Comparison of ENCODE assay signal across 25 cellular contexts in genomic region chr2:200847939-200848338, GRCh38. TPM values are rescaled to one million over a fixed set of nuclear protein-coding genes. Genes with fewer than 3 reads are reported as not detected.
DNase-seq lines count a peak whose midpoint lies in the region; ATAC-seq, FAIRE-seq and TF ChIP-seq lines count a peak whose summit lies in the region.
"Had no signal": no experiment of that assay in that cellular context is flagged by ENCODE, and none has a peak within 500 bp of the region (broad histone marks: within the 10 kb centered on the region; RNA-seq: fewer than 3 reads in every experiment).

No MANE protein-coding gene starts in this region.

- TF ChIP-seq RAD21 in K562 (CRISPR knock-in tag; conservative IDR thresholded peaks at IDR 0.05 in 1 of 2, IDR thresholded peaks at IDR 0.05 in 1 of 2): no peak

- H3K4me3 Mint-ChIP-seq in activated T-cell treated with anti-CD3 and anti-CD28 coated beads, Interleukin-2, amount 50 U/mL, for 72 hours: no peak overlapping the region
- no peak overlapping the region for H3K4me3 Mint-ChIP-seq in activated T-cell treated with anti-CD3 and anti-CD28 coated beads, Interleukin-2, amount 50 U/mL, for 24 hours
- H3K4me3 Mint-ChIP-seq in IgD-negative memory B cell: no peak overlapping the region
- H3K4me3 Mint-ChIP-seq in memory B cell: no peak overlapping the region
- H3K4me3 Mint-ChIP-seq: CD14-positive monocyte; CD4-positive, alpha-beta T cell; CD8-positive, alpha-beta memory T cell had no signal

- H3K36me3 Mint-ChIP-seq in activated T-cell treated with anti-CD3 and anti-CD28 coated beads, Interleukin-2, amount 50 U/mL, for 72 hours (ENCODE audit: insufficient read depth in 2 of 2): peaks cover 0 to 22% of the 10 kb centered on the region in 2 donors
- peaks cover 30% of the 10 kb centered on the region for H3K36me3 Mint-ChIP-seq in activated T-cell treated with anti-CD3 and anti-CD28 coated beads, Interleukin-2, amount 50 U/mL, for 24 hours (ENCODE audit: low read depth)
- H3K36me3 Mint-ChIP-seq in IgD-negative memory B cell (peaks cover 2% of the 10 kb centered on the region), memory B cell (peaks cover 11% of the 10 kb centered on the region)

- H3K9me1 ChIP-seq in K562 (ENCODE audit: control insufficient read depth, insufficient read depth, low read length): no peaks in the 10 kb centered on the region

- H3K9me3 Mint-ChIP-seq in activated T-cell treated with anti-CD3 and anti-CD28 coated beads, Interleukin-2, amount 50 U/mL, for 72 hours: no peaks in the 10 kb centered on the region
- H3K9me3 Mint-ChIP-seq in activated T-cell treated with anti-CD3 and anti-CD28 coated beads, Interleukin-2, amount 50 U/mL, for 24 hours: no peaks in the 10 kb centered on the region
- H3K9me3 Mint-ChIP-seq in IgD-negative memory B cell (no peaks in the 10 kb centered on the region), memory B cell (no peaks in the 10 kb centered on the region)
- H3K9me3 Mint-ChIP-seq: CD4-positive, alpha-beta T cell; CD8-positive, alpha-beta memory T cell had no signal

- TF ChIP-seq POLR2A in K562 (conservative IDR thresholded peaks at IDR 0.05) (no peak), GM12891 (IDR thresholded peaks at IDR 0.05; ENCODE audit: low read depth, low read length) (no peak)

- H3K4me2 ChIP-seq in K562 (ENCODE audit: insufficient read depth, low read length): no peak overlapping the region
- H3K4me2 ChIP-seq: BLaER1 treated with 17β-estradiol and CSF1 and Interleukin-3, amounts not matched to agents 10 nM and 100 nM had no signal

- no peak for TF ChIP-seq EP300 in K562 (IDR thresholded peaks at IDR 0.05; ENCODE audit: low read length)

- H4K20me1 ChIP-seq in K562 (replicated peaks; ENCODE audit: control insufficient read depth, insufficient read depth, low read length): no peaks in the 10 kb centered on the region

- POLR2A ChIA-PET in K562 (lab: Yijun Ruan, JAX): interaction anchor here (0.6 to 3.9 kb wide), 3 partner anchors 9 to 92 kb away, joined by 3 to 27 read pairs (median 7); partner anchors contain the start of gene CLK1

- intact Hi-C loops in K562 (cut with micrococcal nuclease): no loop called here

- H3K36me3 ChIP-seq in K562 (ENCODE audit: control insufficient read depth, insufficient read depth, low read length): peaks cover 19% of the 10 kb centered on the region; the same call in 2 of the 3 replicates

- TF ChIP-seq CTCF in K562 (IDR thresholded peaks at IDR 0.05 in 2 of 3, conservative IDR thresholded peaks at IDR 0.05 in 1 of 3; ENCODE audit: insufficient read depth in 2 of 3, low read depth in 1 of 3, low read length in 3 of 3): no peak

- ATAC-seq in activated T-cell treated with anti-CD3 and anti-CD28 coated beads, Interleukin-2, amount 50 U/mL, for 72 hours (replicated peaks in 1 of 2): no peak
- no peak for ATAC-seq in K562
- no peak for ATAC-seq in memory B cell (ENCODE audit: low read depth)
- no peak for ATAC-seq in GM18870 (IDR thresholded peaks at IDR 0.05; ENCODE audit: unreplicated experiment)

- H3K9me3 ChIP-seq in K562 (replicated peaks; ENCODE audit: control insufficient read depth, insufficient read depth, low read depth, low read length): no peaks in the 10 kb centered on the region
- H3K9me3 ChIP-seq: BE2C; BLaER1 treated with 17β-estradiol and CSF1 and Interleukin-3, amounts not matched to agents 10 nM and 100 nM had no signal

- WGBS in K562 (ENCODE audit: insufficient coverage, low coverage, missing lambda C conversion rate): 20% methylated on average over 2 of the region's 4 CpGs

- no peak overlapping the region for H2AFZ ChIP-seq in K562 (ENCODE audit: low read depth, low read length)
- H2AFZ ChIP-seq: GM23248 had no signal

- no peak overlapping the region for H3K27ac ChIP-seq in K562 (ENCODE audit: extremely low read depth, low read depth, low read length)
- H3K27ac ChIP-seq: 22Rv1; BLaER1 treated with 17β-estradiol and CSF1 and Interleukin-3, amounts not matched to agents 10 nM and 100 nM; GM23248 had no signal

- no peak for DNase-seq in activated T-cell treated with anti-CD3 and anti-CD28 coated beads, Interleukin-2, amount 50 U/mL, for 72 hours
- no peak for DNase-seq in activated T-cell treated with anti-CD3 and anti-CD28 coated beads, Interleukin-2, amount 50 U/mL, for 24 hours
- DNase-seq in K562 (ENCODE audit: extremely low read depth in 1 of 4, low spot score in 3 of 4) (no peak), memory B cell (ENCODE audit: low spot score in 2 of 2) (no peak), GM12891 (ENCODE audit: insufficient read length, low spot score) (no peak), KBM-7 (no peak)
- DNase-seq: BE2C; CD4-positive, alpha-beta T cell; CD8-positive, alpha-beta memory T cell; DMS 273 treated with DMSO at 0.1 percent for 48 hours; DMS79; GF-D8; GM23248; H7; HCEC 1CT had no signal

- no peaks in the 10 kb centered on the region for H3K27me3 Mint-ChIP-seq in activated T-cell treated with anti-CD3 and anti-CD28 coated beads, Interleukin-2, amount 50 U/mL, for 72 hours (ENCODE audit: low read depth)
- no peaks in the 10 kb centered on the region for H3K27me3 Mint-ChIP-seq in activated T-cell treated with anti-CD3 and anti-CD28 coated beads, Interleukin-2, amount 50 U/mL, for 24 hours
- H3K27me3 Mint-ChIP-seq in IgD-negative memory B cell (no peaks in the 10 kb centered on the region), memory B cell (no peaks in the 10 kb centered on the region)
- H3K27me3 Mint-ChIP-seq: CD4-positive, alpha-beta T cell had no signal

- H3K27me3 ChIP-seq in K562 (ENCODE audit: control insufficient read depth in 2 of 2, insufficient read depth in 2 of 2, low read length in 2 of 2): no peaks in the 10 kb centered on the region
- H3K27me3 ChIP-seq: BE2C; BLaER1 treated with 17β-estradiol and CSF1 and Interleukin-3, amounts not matched to agents 10 nM and 100 nM had no signal

- peaks cover 0 to 10% of the 10 kb centered on the region in 2 experiments; a peak in 2 of 5 replicates for H3K4me1 ChIP-seq in K562 (replicated peaks in 1 of 2; ENCODE audit: control insufficient read depth in 2 of 2, insufficient read depth in 2 of 2, low read length in 2 of 2)
- H3K4me1 ChIP-seq: BE2C had no signal

- H3K9ac ChIP-seq in K562 (ENCODE audit: insufficient read depth in 1 of 2, low read depth in 2 of 2, low read length in 2 of 2): no peak overlapping the region
- H3K9ac ChIP-seq: BLaER1 treated with 17β-estradiol and CSF1 and Interleukin-3, amounts not matched to agents 10 nM and 100 nM; GM23248 had no signal

- peak overlapping the region; percentile 69 for H3K27ac Mint-ChIP-seq in activated T-cell treated with anti-CD3 and anti-CD28 coated beads, Interleukin-2, amount 50 U/mL, for 72 hours
- no peak overlapping the region for H3K27ac Mint-ChIP-seq in activated T-cell treated with anti-CD3 and anti-CD28 coated beads, Interleukin-2, amount 50 U/mL, for 24 hours
- H3K27ac Mint-ChIP-seq in IgD-negative memory B cell: peak overlapping the region in 2 of 3 donors; percentile 75 to 87
- H3K27ac Mint-ChIP-seq in memory B cell: peak overlapping the region; percentile 36
- H3K27ac Mint-ChIP-seq: CD14-positive monocyte; CD4-positive, alpha-beta T cell had no signal

- BruUV-seq in K562 (replicated peaks; lab: Mats Ljungman, UMichigan): no TSS peak

- FAIRE-seq in K562 (lab: Jason Lieb, UNC) (no peak), GM12891 (lab: Jason Lieb, UNC) (no peak)
- FAIRE-seq: A204.1, D721Med, GM12892, GM19239, H1 had no signal

- no peaks in the 10 kb centered on the region for H3K79me2 ChIP-seq in K562 (ENCODE audit: control insufficient read depth, insufficient read depth, low read length)

- H3K4me1 Mint-ChIP-seq in activated T-cell treated with anti-CD3 and anti-CD28 coated beads, Interleukin-2, amount 50 U/mL, for 72 hours (ENCODE audit: low read depth): no peaks in the 10 kb centered on the region
- H3K4me1 Mint-ChIP-seq in activated T-cell treated with anti-CD3 and anti-CD28 coated beads, Interleukin-2, amount 50 U/mL, for 24 hours (ENCODE audit: low read depth): peaks cover 2% of the 10 kb centered on the region
- H3K4me1 Mint-ChIP-seq in IgD-negative memory B cell (peaks cover 0 to 3% (median 0%) of the 10 kb centered on the region in 3 donors), memory B cell (no peaks in the 10 kb centered on the region)

- in situ Hi-C loops in K562 (cut with MboI): no loop called here
- in situ Hi-C loops in KBM-7 (cut with MboI; ENCODE audit: low pct_unique_long_range_greater_than_20kb, low sequenced_read_pairs): no loop called here

- H3K4me3 ChIP-seq in K562: no peak overlapping the region
- H3K4me3 ChIP-seq: BLaER1 treated with 17β-estradiol and CSF1 and Interleukin-3, amounts not matched to agents 10 nM and 100 nM; GM23248 had no signal

- CTCF ChIA-PET in K562 (lab: Yijun Ruan, JAX; ENCODE audit: low intra/inter-chr PET ratio): no interaction called here

RNA-seq across cellular contexts. Expression of gene CLK1, which starts 16.5 kb away (rescaled TPM):
- total RNA-seq in activated T-cell treated with anti-CD3 and anti-CD28 coated beads, Interleukin-2, amount 50 U/mL, for 72 hours: 100 to 1,000 TPM; 161 to 178 TPM
- 83.8 TPM for polyA plus RNA-seq in IgD-negative memory B cell
- 144 and 391 TPM in 2 replicates for total RNA-seq in K562 (2011; cell fraction: chromatin; rRNA removed; ENCODE audit: low replicate concordance)
- total RNA-seq in K562 (2011; cell fraction: nucleolus; rRNA removed): 62.0 and 72.6 TPM in 2 replicates
- 115 and 119 TPM in 2 replicates for total RNA-seq in K562 (2011; cell fraction: nucleoplasm; rRNA removed)
- 23.0 and 29.3 TPM in 2 replicates for total RNA-seq in K562 (2014; rRNA removed)
- 47.0 and 58.5 TPM in 2 replicates for total RNA-seq in K562 (2014; rRNA removed; fragmentation: Illumina TruSeq; extraction: Trizol)
- 42.5 and 45.4 TPM in 2 replicates for total RNA-seq in K562 (2015; rRNA removed; fragmentation: Illumina TruSeq; extraction: Trizol)
- total RNA-seq in K562 (2021): 29.7 and 29.9 TPM in 2 replicates
- 93.4 and 99.2 TPM in 2 replicates for polyA plus RNA-seq in K562 (2011; rRNA removed)
- 11.1 and 32.7 TPM in 2 replicates for polyA plus RNA-seq in K562 (2011; cell fraction: cytosol; rRNA removed)
- 97.4 and 180 TPM in 2 replicates for polyA plus RNA-seq in K562 (2011; cell fraction: nucleus; rRNA removed)
- polyA plus RNA-seq in K562 (2012): 25.6 and 26.7 TPM in 2 replicates
- polyA plus RNA-seq in K562 (2014; fragmentation: Illumina TruSeq; extraction: Trizol): 32.1 and 33.9 TPM in 2 replicates
- 10 to 100 TPM; 49.3 to 50.7 TPM for polyA plus RNA-seq in K562 (2014; fragmentation: Nextera tagmentation; extraction: Ambion mirVana)
- 45.2 and 49.2 TPM in 2 replicates for polyA plus RNA-seq in K562 (2014; rRNA removed)
- 94.3 and 125 TPM in 2 replicates for polyA minus RNA-seq in K562 (2011; rRNA and poly(A)+ RNA removed)
- 19.3 and 25.7 TPM in 2 replicates for polyA minus RNA-seq in K562 (2011; cell fraction: cytosol; rRNA and poly(A)+ RNA removed)
- polyA minus RNA-seq in K562 (2011; cell fraction: nucleus; rRNA and poly(A)+ RNA removed): 53.2 and 93.0 TPM in 2 replicates
- 42.5 TPM for polyA plus RNA-seq in GM12891 (2012; ENCODE audit: low read depth, missing spikeins)

RNA-seq across cellular contexts. Expression of gene BZW1, which starts 36.2 kb away (rescaled TPM):
- 100 to 1,000 TPM; 457 to 495 TPM for total RNA-seq in activated T-cell treated with anti-CD3 and anti-CD28 coated beads, Interleukin-2, amount 50 U/mL, for 72 hours
- 140 TPM for polyA plus RNA-seq in IgD-negative memory B cell
- 57.7 and 112 TPM in 2 replicates for total RNA-seq in K562 (2011; cell fraction: chromatin; rRNA removed; ENCODE audit: low replicate concordance)
- 25.2 and 30.8 TPM in 2 replicates for total RNA-seq in K562 (2011; cell fraction: nucleolus; rRNA removed)
- 49.5 and 52.8 TPM in 2 replicates for total RNA-seq in K562 (2011; cell fraction: nucleoplasm; rRNA removed)
- 151 and 176 TPM in 2 replicates for total RNA-seq in K562 (2014; rRNA removed)
- 211 and 248 TPM in 2 replicates for total RNA-seq in K562 (2014; rRNA removed; fragmentation: Illumina TruSeq; extraction: Trizol)
- total RNA-seq in K562 (2015; rRNA removed; fragmentation: Illumina TruSeq; extraction: Trizol): 206 and 233 TPM in 2 replicates
- total RNA-seq in K562 (2021): 187 and 198 TPM in 2 replicates
- 144 and 198 TPM in 2 replicates for polyA plus RNA-seq in K562 (2011; rRNA removed)
- polyA plus RNA-seq in K562 (2011; cell fraction: cytosol; rRNA removed): 102 and 107 TPM in 2 replicates
- polyA plus RNA-seq in K562 (2011; cell fraction: nucleus; rRNA removed): 40.4 and 50.4 TPM in 2 replicates
- 94.6 and 173 TPM in 2 replicates for polyA plus RNA-seq in K562 (2012)
- polyA plus RNA-seq in K562 (2014; fragmentation: Illumina TruSeq; extraction: Trizol): 134 and 161 TPM in 2 replicates
- polyA plus RNA-seq in K562 (2014; fragmentation: Nextera tagmentation; extraction: Ambion mirVana): 100 to 1,000 TPM; 235 to 244 TPM
- polyA plus RNA-seq in K562 (2014; rRNA removed): 110 and 111 TPM in 2 replicates
- polyA minus RNA-seq in K562 (2011; rRNA and poly(A)+ RNA removed): 249 and 314 TPM in 2 replicates
- 144 and 167 TPM in 2 replicates for polyA minus RNA-seq in K562 (2011; cell fraction: cytosol; rRNA and poly(A)+ RNA removed)
- polyA minus RNA-seq in K562 (2011; cell fraction: nucleus; rRNA and poly(A)+ RNA removed): 53.3 and 84.3 TPM in 2 replicates
- 167 TPM for polyA plus RNA-seq in GM12891 (2012; ENCODE audit: low read depth, missing spikeins)

RNA-seq across cellular contexts. Expression of gene PPIL3, which starts 40.9 kb away (rescaled TPM):
- total RNA-seq in activated T-cell treated with anti-CD3 and anti-CD28 coated beads, Interleukin-2, amount 50 U/mL, for 72 hours: 10 to 100 TPM; 72.5 to 84.6 TPM
- 33.1 TPM for polyA plus RNA-seq in IgD-negative memory B cell
- 33.1 and 77.5 TPM in 2 replicates for total RNA-seq in K562 (2011; cell fraction: chromatin; rRNA removed; ENCODE audit: low replicate concordance)
- 18.7 and 23.0 TPM in 2 replicates for total RNA-seq in K562 (2011; cell fraction: nucleolus; rRNA removed)
- total RNA-seq in K562 (2011; cell fraction: nucleoplasm; rRNA removed): 36.6 and 42.0 TPM in 2 replicates
- total RNA-seq in K562 (2014; rRNA removed): 22.4 and 30.3 TPM in 2 replicates
- total RNA-seq in K562 (2014; rRNA removed; fragmentation: Illumina TruSeq; extraction: Trizol): 42.1 and 45.9 TPM in 2 replicates
- 38.6 and 40.5 TPM in 2 replicates for total RNA-seq in K562 (2015; rRNA removed; fragmentation: Illumina TruSeq; extraction: Trizol)
- 24.3 and 26.5 TPM in 2 replicates for total RNA-seq in K562 (2021)
- 65.0 and 66.2 TPM in 2 replicates for polyA plus RNA-seq in K562 (2011; rRNA removed)
- 17.0 and 36.1 TPM in 2 replicates for polyA plus RNA-seq in K562 (2011; cell fraction: cytosol; rRNA removed)
- polyA plus RNA-seq in K562 (2011; cell fraction: nucleus; rRNA removed): 26.8 and 41.6 TPM in 2 replicates
- 32.8 and 35.0 TPM in 2 replicates for polyA plus RNA-seq in K562 (2012)
- polyA plus RNA-seq in K562 (2014; fragmentation: Illumina TruSeq; extraction: Trizol): 38.4 and 49.0 TPM in 2 replicates
- 10 to 100 TPM; 59.4 to 64.6 TPM for polyA plus RNA-seq in K562 (2014; fragmentation: Nextera tagmentation; extraction: Ambion mirVana)
- 41.9 and 51.8 TPM in 2 replicates for polyA plus RNA-seq in K562 (2014; rRNA removed)
- 32.2 and 47.3 TPM in 2 replicates for polyA minus RNA-seq in K562 (2011; rRNA and poly(A)+ RNA removed)
- polyA minus RNA-seq in K562 (2011; cell fraction: cytosol; rRNA and poly(A)+ RNA removed): 9.5 and 11.4 TPM in 2 replicates
- polyA minus RNA-seq in K562 (2011; cell fraction: nucleus; rRNA and poly(A)+ RNA removed): 12.1 and 23.3 TPM in 2 replicates
- 61.1 TPM for polyA plus RNA-seq in GM12891 (2012; ENCODE audit: low read depth, missing spikeins)

RNA-seq across cellular contexts. Expression of gene NIF3L1, which starts 41.2 kb away (rescaled TPM):
- 10 to 100 TPM; 40.0 to 44.9 TPM for total RNA-seq in activated T-cell treated with anti-CD3 and anti-CD28 coated beads, Interleukin-2, amount 50 U/mL, for 72 hours
- 16.4 TPM for polyA plus RNA-seq in IgD-negative memory B cell
- total RNA-seq in K562 (2011; cell fraction: chromatin; rRNA removed; ENCODE audit: low replicate concordance): 52.0 and 72.3 TPM in 2 replicates
- total RNA-seq in K562 (2011; cell fraction: nucleolus; rRNA removed): 31.5 and 34.9 TPM in 2 replicates
- total RNA-seq in K562 (2011; cell fraction: nucleoplasm; rRNA removed): 40.0 TPM in 2 replicates
- 26.7 and 29.4 TPM in 2 replicates for total RNA-seq in K562 (2014; rRNA removed)
- 44.7 and 45.6 TPM in 2 replicates for total RNA-seq in K562 (2014; rRNA removed; fragmentation: Illumina TruSeq; extraction: Trizol)
- total RNA-seq in K562 (2015; rRNA removed; fragmentation: Illumina TruSeq; extraction: Trizol): 42.1 and 44.0 TPM in 2 replicates
- 28.1 and 33.3 TPM in 2 replicates for total RNA-seq in K562 (2021)
- polyA plus RNA-seq in K562 (2011; rRNA removed): 89.5 and 90.8 TPM in 2 replicates
- polyA plus RNA-seq in K562 (2011; cell fraction: cytosol; rRNA removed): 61.1 and 98.7 TPM in 2 replicates
- polyA plus RNA-seq in K562 (2011; cell fraction: nucleus; rRNA removed): 59.1 and 86.3 TPM in 2 replicates
- polyA plus RNA-seq in K562 (2012): 24.6 and 28.1 TPM in 2 replicates
- 51.2 and 64.4 TPM in 2 replicates for polyA plus RNA-seq in K562 (2014; fragmentation: Illumina TruSeq; extraction: Trizol)
- 10 to 100 TPM; 79.3 to 80.0 TPM for polyA plus RNA-seq in K562 (2014; fragmentation: Nextera tagmentation; extraction: Ambion mirVana)
- 44.5 and 50.5 TPM in 2 replicates for polyA plus RNA-seq in K562 (2014; rRNA removed)
- polyA minus RNA-seq in K562 (2011; rRNA and poly(A)+ RNA removed): 88.6 and 112 TPM in 2 replicates
- 16.1 and 27.1 TPM in 2 replicates for polyA minus RNA-seq in K562 (2011; cell fraction: cytosol; rRNA and poly(A)+ RNA removed)
- 18.6 and 35.0 TPM in 2 replicates for polyA minus RNA-seq in K562 (2011; cell fraction: nucleus; rRNA and poly(A)+ RNA removed)
- polyA plus RNA-seq in GM12891 (2012; ENCODE audit: low read depth, missing spikeins): 17.8 TPM
